In the genomic region with DNA sequence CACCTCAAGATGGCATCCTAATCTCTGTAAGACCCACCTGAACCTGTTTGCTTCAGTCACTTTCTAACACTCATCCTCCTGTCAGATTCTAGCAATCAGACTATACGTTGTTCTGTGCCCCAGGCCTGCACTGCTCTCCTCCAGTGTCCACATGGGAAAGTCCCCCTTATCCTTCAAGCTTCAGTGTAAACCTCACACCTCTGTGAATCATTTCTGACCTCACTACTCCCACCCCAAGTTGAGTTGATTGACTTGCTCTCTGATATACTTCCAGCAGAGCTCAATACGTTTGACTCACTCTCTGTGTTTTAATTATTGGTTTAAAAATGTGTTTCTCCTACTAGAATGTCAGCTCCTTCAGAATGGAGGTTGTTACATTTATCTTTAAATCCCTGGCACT, we compare ENCODE assay signal across 19 cellular contexts.
DNase-seq lines count a peak whose midpoint lies in the region; ATAC-seq and TF ChIP-seq lines count a peak whose summit lies in the region.
"Had no signal": no experiment of that assay in that cellular context is flagged by ENCODE, and none has a peak within 500 bp of the region (broad histone marks: within the 10 kb centered on the region; RNA-seq: fewer than 3 reads in every experiment).

No MANE protein-coding gene starts in this region.

- no peak overlapping the region for H2BK5ac ChIP-seq in IMR-90 (ENCODE audit: low read depth, low read length, poor library complexity, severe bottlenecking)

- H3K36me3 Mint-ChIP-seq in type B pancreatic cell: no peaks in the 10 kb centered on the region

- CTCF ChIA-PET in IMR-90 (lab: Yijun Ruan, JAX) (interaction anchor here (1.4 kb wide), 1 partner anchor 14 kb away, joined by 3 read pairs; no protein-coding TSS in a partner anchor), A673 (lab: Charles Lee) (no interaction called here)

- H3K9me1 ChIP-seq in IMR-90 (ENCODE audit: insufficient read depth, low read length): no peaks in the 10 kb centered on the region

- H4K20me1 ChIP-seq in IMR-90 (ENCODE audit: insufficient read depth, low read length): no peaks in the 10 kb centered on the region

- H2BK15ac ChIP-seq in IMR-90 (ENCODE audit: low read depth, low read length): no peak overlapping the region

- H3K27ac ChIP-seq in IMR-90 (ENCODE audit: insufficient read depth, low read length) (no peak overlapping the region), tibial artery (no peak overlapping the region), A673 (ENCODE audit: low read depth, low read length, poor library complexity, severe bottlenecking) (no peak overlapping the region)
- H3K27ac ChIP-seq: right lobe of liver, SJSA1, thoracic aorta had no signal

- WGBS in IMR-90 (ENCODE audit: extremely low coverage in 2 of 2, insufficient read length in 1 of 2), 2 experiments: no CpG with 5 or more reads among the region's 2 CpGs

- intact Hi-C loops in IMR-90 (cut with micrococcal nuclease) (no loop called here), tibial artery (cut with DNase I; ENCODE audit: low total_unique reads) (no loop called here), A673 (cut with micrococcal nuclease; ENCODE audit: unreplicated experiment) (no loop called here)

- no peaks in the 10 kb centered on the region for H3K4me1 Mint-ChIP-seq in type B pancreatic cell (ENCODE audit: unreplicated experiment)

- H2BK20ac ChIP-seq in IMR-90 (ENCODE audit: low read depth, low read length): no peak overlapping the region

- H3K27me3 Mint-ChIP-seq in type B pancreatic cell: no peaks in the 10 kb centered on the region
- H3K27me3 Mint-ChIP-seq: effector memory CD8-positive, alpha-beta T cell had no signal

- in situ Hi-C loops in IMR-90 (cut with MboI; ENCODE audit: low sequenced_read_pairs): no loop called here

- no peaks in the 10 kb centered on the region for H3K36me3 ChIP-seq in IMR-90 (ENCODE audit: control insufficient read depth, insufficient read depth, low read length)
- no peaks in the 10 kb centered on the region for H3K36me3 ChIP-seq in tibial artery
- no peaks in the 10 kb centered on the region for H3K36me3 ChIP-seq in A673 (ENCODE audit: insufficient read depth, low read length, poor library complexity, severe bottlenecking)
- H3K36me3 ChIP-seq: right lobe of liver, SJSA1, thoracic aorta had no signal

- no peak overlapping the region for H4K91ac ChIP-seq in IMR-90 (ENCODE audit: insufficient read depth, low read depth, low read length)

- H2AFZ ChIP-seq in IMR-90 (replicated peaks; ENCODE audit: low read length, poor library complexity): no peak overlapping the region

- no peak overlapping the region for H4K8ac ChIP-seq in IMR-90 (ENCODE audit: low read depth in 2 of 2, low read length in 2 of 2)

- H3K9me3 ChIP-seq in IMR-90 (ENCODE audit: control insufficient read depth, insufficient read depth, low read length) (no peaks in the 10 kb centered on the region), tibial artery (no peaks in the 10 kb centered on the region), A673 (ENCODE audit: low read depth, low read length, poor library complexity, severe bottlenecking) (no peaks in the 10 kb centered on the region)
- H3K9me3 ChIP-seq: right lobe of liver, SJSA1, thoracic aorta had no signal

- TF ChIP-seq RAD21 in IMR-90 (IDR thresholded peaks at IDR 0.05; ENCODE audit: low read length): no peak

- no peaks in the 10 kb centered on the region for H3K27me3 ChIP-seq in IMR-90 (ENCODE audit: control insufficient read depth, insufficient read depth, low read length)
- no peaks in the 10 kb centered on the region for H3K27me3 ChIP-seq in tibial artery
- H3K27me3 ChIP-seq in A673 (replicated peaks; ENCODE audit: insufficient read depth, low read depth, low read length, poor library complexity): no peaks in the 10 kb centered on the region
- H3K27me3 ChIP-seq: right lobe of liver, SJSA1 had no signal

- H3K4me3 ChIP-seq in IMR-90 (ENCODE audit: insufficient read depth, low read depth, low read length): no peak overlapping the region
- no peak overlapping the region for H3K4me3 ChIP-seq in tibial artery
- H3K4me3 ChIP-seq in A673 (ENCODE audit: low read depth, low read length, poor library complexity, severe bottlenecking): no peak overlapping the region
- H3K4me3 ChIP-seq: right lobe of liver, SJSA1, thoracic aorta had no signal

- H2BK120ac ChIP-seq in IMR-90 (ENCODE audit: low read depth, low read length): no peak overlapping the region

- H4K5ac ChIP-seq in IMR-90 (ENCODE audit: low read depth, low read length): no peak overlapping the region

- BruUV-seq in IMR-90 (replicated peaks; lab: Mats Ljungman, UMichigan) (no TSS peak), A673 (replicated peaks; lab: Mats Ljungman, UMichigan) (no TSS peak)

- DNase-seq in IMR-90 (peak; percentile 38), iris pigment epithelial cell (ENCODE audit: low read depth) (peak; percentile 24), tibial artery (no peak), type B pancreatic cell (ENCODE audit: extremely low spot score, unreplicated experiment) (no peak), A673 (ENCODE audit: low spot score) (no peak)
- DNase-seq: activated CD4-positive, alpha-beta T cell treated with anti-CD3 and anti-CD28 coated beads for 48 hours; central memory CD4-positive, alpha-beta T cell; effector memory CD8-positive, alpha-beta T cell; left cardiac atrium; midbrain; NCI-H187 treated with DMSO at 0.1 percent for 48 hours; right lobe of liver; stimulated activated CD4-positive, alpha-beta T cell treated with anti-CD3 and anti-CD28 coated beads, Interleukin-2, amount 100 ng/mL, for 48 hours; T1000 had no signal

- no peak overlapping the region for H2AK5ac ChIP-seq in IMR-90 (ENCODE audit: low read depth, low read length)

- dilution Hi-C loops in IMR-90 (cut with HindIII; ENCODE audit: low sequenced_read_pairs, unreplicated experiment): no loop called here

- TF ChIP-seq POLR2A in IMR-90 (IDR thresholded peaks at IDR 0.05; ENCODE audit: low read depth, low read length): no peak

- H3K4me1 ChIP-seq in IMR-90 (ENCODE audit: control insufficient read depth, insufficient read depth, low read length) (no peaks in the 10 kb centered on the region), tibial artery (peaks cover 0 to 34% (median 3%) of the 10 kb centered on the region in 4 donors), A673 (ENCODE audit: insufficient read depth, low read length, poor library complexity, severe bottlenecking) (no peaks in the 10 kb centered on the region)
- H3K4me1 ChIP-seq: right lobe of liver, SJSA1 had no signal

- H3K9ac ChIP-seq in IMR-90 (ENCODE audit: low read depth, low read length): no peak overlapping the region

- POLR2A ChIA-PET in IMR-90 (lab: Charles Lee; ENCODE audit: unreplicated experiment): no interaction called here
- POLR2A ChIA-PET in A673 (lab: Charles Lee; ENCODE audit: low non-redundant PET): no interaction called here

- no peak overlapping the region for H3K18ac ChIP-seq in IMR-90 (ENCODE audit: low read depth, low read length)

- no peak overlapping the region for H2AK9ac ChIP-seq in IMR-90 (replicated peaks; ENCODE audit: low read depth, low read length, poor library complexity)

- H3K4me3 Mint-ChIP-seq in type B pancreatic cell: no peak overlapping the region
- H3K4me3 Mint-ChIP-seq: effector memory CD8-positive, alpha-beta T cell had no signal

- H3K23ac ChIP-seq in IMR-90 (ENCODE audit: low read depth, low read length): no peak overlapping the region

- H3K9me3 Mint-ChIP-seq in type B pancreatic cell: no peaks in the 10 kb centered on the region
- H3K9me3 Mint-ChIP-seq: effector memory CD8-positive, alpha-beta T cell had no signal

- TF ChIP-seq CTCF in IMR-90 (conservative IDR thresholded peaks at IDR 0.05; ENCODE audit: low read depth, low read length) (no peak), tibial artery (IDR thresholded peaks at IDR 0.05) (no peak), type B pancreatic cell (conservative IDR thresholded peaks at IDR 0.05) (no peak), A673 (conservative IDR thresholded peaks at IDR 0.05; ENCODE audit: low read depth, low read length) (no peak)

- H3K79me1 ChIP-seq in IMR-90 (ENCODE audit: low read depth in 1 of 2, low read length in 2 of 2): no peaks in the 10 kb centered on the region

- H3K4me2 ChIP-seq in IMR-90 (ENCODE audit: low read depth, low read length): no peak overlapping the region

- ATAC-seq in GM18498 (IDR thresholded peaks at IDR 0.05; ENCODE audit: unreplicated experiment) (peak; percentile 57), GM19351 (IDR thresholded peaks at IDR 0.05; ENCODE audit: unreplicated experiment) (peak; percentile 74), IMR-90 (ENCODE audit: low read depth) (no peak), GM18861 (IDR thresholded peaks at IDR 0.05; ENCODE audit: unreplicated experiment) (no peak)
- ATAC-seq: effector memory CD8-positive, alpha-beta T cell; left cardiac atrium; right lobe of liver had no signal

- no peak overlapping the region for H3K14ac ChIP-seq in IMR-90 (replicated peaks; ENCODE audit: low read depth, low read length)

- no peak overlapping the region for H3K56ac ChIP-seq in IMR-90 (ENCODE audit: extremely low read depth, insufficient read depth, low read length)

- H3K27ac Mint-ChIP-seq in type B pancreatic cell: no peak overlapping the region
- H3K27ac Mint-ChIP-seq: effector memory CD8-positive, alpha-beta T cell had no signal

- no peak overlapping the region for H3K4ac ChIP-seq in IMR-90 (ENCODE audit: low read depth, low read length)

TF ChIP-seq in IMR-90, 13 proteins besides CTCF, POLR2A, EP300 and RAD21 (continues in another document):
- TF ChIP-seq CHD1 (IDR thresholded peaks at IDR 0.05; ENCODE audit: low read depth, low read length) (no peak), MAZ (IDR thresholded peaks at IDR 0.05; ENCODE audit: borderline replicate concordance, low read depth, low read length) (no peak), RCOR1 (IDR thresholded peaks at IDR 0.05; ENCODE audit: insufficient replicate concordance, low read length) (no peak), BHLHE40 (IDR thresholded peaks at IDR 0.05; ENCODE audit: low read depth, low read length) (no peak), MAFK (IDR thresholded peaks at IDR 0.05; ENCODE audit: low read depth, low read length) (no peak), MXI1 (IDR thresholded peaks at IDR 0.05; ENCODE audit: borderline replicate concordance, low read depth, low read length) (no peak)
- TF ChIP-seq, protein P1, sequence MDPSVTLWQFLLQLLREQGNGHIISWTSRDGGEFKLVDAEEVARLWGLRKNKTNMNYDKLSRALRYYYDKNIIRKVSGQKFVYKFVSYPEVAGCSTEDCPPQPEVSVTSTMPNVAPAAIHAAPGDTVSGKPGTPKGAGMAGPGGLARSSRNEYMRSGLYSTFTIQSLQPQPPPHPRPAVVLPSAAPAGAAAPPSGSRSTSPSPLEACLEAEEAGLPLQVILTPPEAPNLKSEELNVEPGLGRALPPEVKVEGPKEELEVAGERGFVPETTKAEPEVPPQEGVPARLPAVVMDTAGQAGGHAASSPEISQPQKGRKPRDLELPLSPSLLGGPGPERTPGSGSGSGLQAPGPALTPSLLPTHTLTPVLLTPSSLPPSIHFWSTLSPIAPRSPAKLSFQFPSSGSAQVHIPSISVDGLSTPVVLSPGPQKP (IDR thresholded peaks at IDR 0.05; ENCODE audit: borderline replicate concordance, low read depth, low read length): no peak

Comparison
In these comparisons a context has a peak if more than half of its experiments do, and no peak if none do; other contexts are left out.
1. ATAC-seq: peak in GM18498 (single experiment) and GM19351 (single experiment); none in IMR-90 (single experiment) and GM18861 (single experiment).
2. DNase-seq: peak in IMR-90 (single experiment) and iris pigment epithelial cell (single experiment); none in tibial artery (0 of 2), type B pancreatic cell (single experiment) and A673 (single experiment).